In genomic region chr1:228734881-228735801, GRCh38 we compare ENCODE assay signal across 8 cellular contexts. TPM values are rescaled to one million over a fixed set of nuclear protein-coding genes. Genes with fewer than 3 reads are reported as not detected.
DNase-seq lines count a peak whose midpoint lies in the region; ATAC-seq and TF ChIP-seq lines count a peak whose summit lies in the region.

Gene RHOU (plus strand): TSS chr1:228735479. CDS start chr1:228735743, 264 bp downstream.

- H3K4me1 Mint-ChIP-seq in activated T-helper 17 cell treated with anti-CD3 and anti-CD28 coated beads, Interleukin-2, amount 50 U/mL, for 72 hours: no peaks in the 10 kb centered on the region
- peaks cover 0 to 18% (median 13%) of the 10 kb centered on the region in 4 donors for H3K4me1 Mint-ChIP-seq in naive thymus-derived CD8-positive, alpha-beta T cell

- no peaks in the 10 kb centered on the region for H3K36me3 Mint-ChIP-seq in activated T-helper 17 cell treated with anti-CD3 and anti-CD28 coated beads, Interleukin-2, amount 50 U/mL, for 72 hours (ENCODE audit: low read depth)
- no peaks in the 10 kb centered on the region for H3K36me3 Mint-ChIP-seq in naive thymus-derived CD8-positive, alpha-beta T cell

- peak; percentile 92 for DNase-seq in GM03348 (ENCODE audit: low spot score)
- peak; percentile 72 for DNase-seq in fibroblast of pulmonary artery (ENCODE audit: low read depth)
- DNase-seq in naive thymus-derived CD8-positive, alpha-beta T cell: peak; percentile 40 to 77 (median 68)
- peak; percentile 12 to 75 (median 52) for DNase-seq in stimulated activated naive CD4-positive, alpha-beta T cell (lab: John Stamatoyannopoulos, UW)

- H3K79me2 ChIP-seq in OCI-LY3 (ENCODE audit: low read length): no peaks in the 10 kb centered on the region

- H3K4me2 ChIP-seq in OCI-LY3 (ENCODE audit: low read length): peak within 1 kb of the TSS; percentile 80

- H3K9me3 Mint-ChIP-seq in activated T-helper 17 cell treated with anti-CD3 and anti-CD28 coated beads, Interleukin-2, amount 50 U/mL, for 72 hours: no peaks in the 10 kb centered on the region
- no peaks in the 10 kb centered on the region for H3K9me3 Mint-ChIP-seq in naive thymus-derived CD8-positive, alpha-beta T cell

- no peak within 1 kb of the TSS for H3K27ac Mint-ChIP-seq in activated T-helper 17 cell treated with anti-CD3 and anti-CD28 coated beads, Interleukin-2, amount 50 U/mL, for 72 hours
- H3K27ac Mint-ChIP-seq in naive thymus-derived CD8-positive, alpha-beta T cell: peak within 1 kb of the TSS in 8 of 10 donors; percentile 2 to 79 (median 70)

- H3K27me3 Mint-ChIP-seq in activated T-helper 17 cell treated with anti-CD3 and anti-CD28 coated beads, Interleukin-2, amount 50 U/mL, for 72 hours: peaks cover 9% of the 10 kb centered on the region
- H3K27me3 Mint-ChIP-seq in naive thymus-derived CD8-positive, alpha-beta T cell: peaks cover 4 to 24% (median 16%) of the 10 kb centered on the region in 5 donors

- peak within 1 kb of the TSS; percentile 80 for H3K4me3 ChIP-seq in OCI-LY3 (ENCODE audit: low read length)
- peak within 1 kb of the TSS; percentile 88 for H3K4me3 ChIP-seq in fibroblast of pulmonary artery (replicated peaks; ENCODE audit: low read depth, low read length)

- no peaks in the 10 kb centered on the region for H3K4me1 ChIP-seq in OCI-LY3 (ENCODE audit: low read length)

- peak within 1 kb of the TSS; percentile 66 for H2AFZ ChIP-seq in OCI-LY3 (ENCODE audit: low read depth, low read length)

- peak; percentile 34 for TF ChIP-seq CTCF in OCI-LY3 (IDR thresholded peaks at IDR 0.05; ENCODE audit: low read depth, low read length)
- peak; percentile 21 for TF ChIP-seq CTCF in fibroblast of pulmonary artery (IDR thresholded peaks at IDR 0.05; ENCODE audit: low read length, missing control alignments)

- POLR2A ChIA-PET in naive thymus-derived CD8-positive, alpha-beta T cell (lab: Charles Lee): interaction anchor here (0.7 to 2.4 kb wide), 4 partner anchors 69 to 519 kb away, joined by 4 to 10 read pairs (median 6); no protein-coding TSS in a partner anchor

- H3K27me3 ChIP-seq in OCI-LY3 (ENCODE audit: low read depth, low read length): peaks cover 20% of the 10 kb centered on the region

- ATAC-seq in HG03442 (IDR thresholded peaks at IDR 0.05; ENCODE audit: unreplicated experiment): peak; percentile 42
- ATAC-seq in activated T-helper 17 cell treated with anti-CD3 and anti-CD28 coated beads, Interleukin-2, amount 50 U/mL, for 72 hours (replicated peaks): peak; percentile 89
- ATAC-seq in naive thymus-derived CD8-positive, alpha-beta T cell: peak; percentile 85 to 88
- no peak for ATAC-seq in HG02973 (IDR thresholded peaks at IDR 0.05; ENCODE audit: unreplicated experiment)

- H3K4me3 Mint-ChIP-seq in activated T-helper 17 cell treated with anti-CD3 and anti-CD28 coated beads, Interleukin-2, amount 50 U/mL, for 72 hours: peak within 1 kb of the TSS; percentile 74
- peak within 1 kb of the TSS; percentile 80 to 91 (median 88) for H3K4me3 Mint-ChIP-seq in naive thymus-derived CD8-positive, alpha-beta T cell

- H3K9ac ChIP-seq in OCI-LY3 (ENCODE audit: low read length): peak within 1 kb of the TSS; percentile 47

- H3K9me3 ChIP-seq in OCI-LY3 (ENCODE audit: insufficient read depth, low read length): no peaks in the 10 kb centered on the region

- H3K36me3 ChIP-seq in OCI-LY3 (replicated peaks; ENCODE audit: low read depth, low read length): no peaks in the 10 kb centered on the region

- no peak within 1 kb of the TSS for H3K27ac ChIP-seq in OCI-LY3 (ENCODE audit: low read length)

- H4K20me1 ChIP-seq in OCI-LY3 (ENCODE audit: insufficient read depth, low read length): no peaks in the 10 kb centered on the region

RNA-seq across cellular contexts. Expression of gene RHOU, which starts in this region (rescaled TPM):
- total RNA-seq in activated T-helper 17 cell treated with anti-CD3 and anti-CD28 coated beads, Interleukin-2, amount 50 U/mL, for 72 hours: 1 to 10 TPM; 1.4 to 2.1 TPM
- under 1 TPM; 0.27 to 0.34 TPM for total RNA-seq in naive thymus-derived CD8-positive, alpha-beta T cell
- polyA plus RNA-seq in naive thymus-derived CD8-positive, alpha-beta T cell: under 1 TPM; 0.14 to 0.44 (median 0.15) TPM

Comparison
In these comparisons a context has a peak if more than half of its experiments do, and no peak if none do; other contexts are left out.
1. Peak in DNase-seq and ATAC-seq in naive thymus-derived CD8-positive, alpha-beta T cell; RNA of the gene not detected or under 1 TPM.